In the genomic region with DNA sequence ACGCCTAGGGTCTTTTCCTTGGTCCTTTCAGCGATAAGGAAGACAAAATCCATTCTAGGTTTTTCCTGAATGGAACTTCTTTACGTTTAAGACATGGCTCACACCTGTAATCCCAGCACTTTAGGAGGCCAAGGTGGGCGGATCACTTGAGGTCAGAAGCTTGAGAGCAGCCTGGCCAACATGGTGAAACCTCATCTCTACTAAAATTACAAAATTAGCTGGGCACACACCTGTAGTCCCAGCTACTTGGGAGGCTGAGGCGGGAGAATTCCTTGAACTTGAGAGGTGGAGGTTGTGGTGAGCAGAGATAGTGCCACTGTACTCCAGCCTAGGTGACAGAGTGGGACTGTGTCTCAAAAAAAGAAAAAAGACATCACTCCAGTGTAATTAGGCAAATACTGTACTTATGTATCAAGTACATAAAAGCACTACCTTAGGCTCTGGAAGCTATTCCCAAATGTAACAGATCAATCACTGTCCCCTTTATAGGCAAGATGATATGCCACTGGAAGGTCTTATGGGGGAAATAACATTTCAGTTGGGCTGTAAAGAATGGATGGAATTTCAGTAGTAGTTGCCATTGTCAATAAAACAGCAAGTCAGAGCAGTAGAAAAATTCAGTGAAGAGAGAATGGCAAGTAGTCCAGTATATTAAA, we compare ENCODE assay signal across 13 cellular contexts. TPM values are rescaled to one million over a fixed set of nuclear protein-coding genes. Genes with fewer than 3 reads are reported as not detected.
DNase-seq lines count a peak whose midpoint lies in the region; ATAC-seq, FAIRE-seq and TF ChIP-seq lines count a peak whose summit lies in the region.
"Had no signal": no experiment of that assay in that cellular context is flagged by ENCODE, and none has a peak within 500 bp of the region (broad histone marks: within the 10 kb centered on the region; RNA-seq: fewer than 3 reads in every experiment).

No MANE protein-coding gene starts in this region.

- H3K4me3 ChIP-seq in transverse colon (no peak overlapping the region), kidney (ENCODE audit: low read length in 2 of 2) (no peak overlapping the region), body of pancreas (no peak overlapping the region)
- H3K4me3 ChIP-seq: thoracic aorta had no signal

- H3K27ac Mint-ChIP-seq in activated naive CD4-positive, alpha-beta T cell treated with anti-CD3 and anti-CD28 coated beads, Interleukin-2, amount 10 ng/mL, durations not matched to agents 7 days and 5 days, result peak overlapping the region; percentile 24
- H3K27ac Mint-ChIP-seq in activated naive CD4-positive, alpha-beta T cell treated with anti-CD3 and anti-CD28 coated beads, Interleukin-2, amount 50 U/mL, for 72 hours, result peak overlapping the region in 1 of 2 donors; percentile 62

- H3K4me1 Mint-ChIP-seq in activated naive CD4-positive, alpha-beta T cell treated with anti-CD3 and anti-CD28 coated beads, Interleukin-2, amount 10 ng/mL, durations not matched to agents 7 days and 5 days, result peaks cover 66% of the 10 kb centered on the region

- DNase-seq in activated naive CD4-positive, alpha-beta T cell treated with anti-CD3 and anti-CD28 coated beads, Interleukin-2, amount 10 ng/mL, durations not matched to agents 7 days and 5 days, result no peak
- no peak for DNase-seq in activated naive CD4-positive, alpha-beta T cell treated with anti-CD3 and anti-CD28 coated beads, Interleukin-2, amount 50 U/mL, for 72 hours (ENCODE audit: low spot score in 2 of 2)
- DNase-seq in NCI-H69 (lab: John Stamatoyannopoulos, UW), result peak; percentile 58
- DNase-seq in astrocyte of the hippocampus (ENCODE audit: low read depth, low spot score), result peak; percentile 25
- DNase-seq in transverse colon, result no peak
- DNase-seq in kidney, result no peak
- DNase-seq in NCI-H1092 treated with DMSO at 0.1 percent for 48 hours (lab: John Stamatoyannopoulos, UW), result no peak
- no peak for DNase-seq in body of pancreas
- DNase-seq: activated CD4-positive, CD25-positive, alpha-beta regulatory T cell treated with anti-CD3 and anti-CD28 coated beads, Interleukin-2, amount 50 U/mL, for 72 hours; NCI-H2171 had no signal

- H3K27ac ChIP-seq in transverse colon (peak overlapping the region; percentile 54 to 74 (median 64)), kidney (ENCODE audit: low read depth in 2 of 2, low read length in 2 of 2) (no peak overlapping the region), body of pancreas (no peak overlapping the region)

- 78 to 87% methylated on average over 3 to 5 of the region's 5 CpGs for WGBS in transverse colon (ENCODE audit: low coverage in 1 of 2), 2 donors
- 91 to 92% methylated on average over 5 of the region's 5 CpGs for WGBS in body of pancreas, 2 donors

- H3K36me3 ChIP-seq in transverse colon, result no peaks in the 10 kb centered on the region
- H3K36me3 ChIP-seq in kidney (ENCODE audit: control insufficient read depth in 1 of 2, insufficient read depth in 2 of 2, low read length in 2 of 2), result no peaks in the 10 kb centered on the region
- no peaks in the 10 kb centered on the region for H3K36me3 ChIP-seq in body of pancreas (replicated peaks in 1 of 2; ENCODE audit: insufficient read depth in 1 of 2, low read depth in 2 of 2)
- H3K36me3 ChIP-seq: thoracic aorta had no signal

- no peak for TF ChIP-seq EP300 in transverse colon (IDR thresholded peaks at IDR 0.05; ENCODE audit: low read depth)

- H3K36me3 Mint-ChIP-seq in activated naive CD4-positive, alpha-beta T cell treated with anti-CD3 and anti-CD28 coated beads, Interleukin-2, amount 10 ng/mL, durations not matched to agents 7 days and 5 days, result peaks cover 46% of the 10 kb centered on the region
- peaks cover 9 to 15% of the 10 kb centered on the region in 2 donors for H3K36me3 Mint-ChIP-seq in activated naive CD4-positive, alpha-beta T cell treated with anti-CD3 and anti-CD28 coated beads, Interleukin-2, amount 50 U/mL, for 72 hours

- H3K4me1 ChIP-seq in transverse colon, result peaks cover 16 to 81% (median 69%) of the 10 kb centered on the region in 4 donors
- H3K4me1 ChIP-seq in kidney (ENCODE audit: control insufficient read depth in 1 of 2, insufficient read depth in 1 of 2, low read depth in 1 of 2, low read length in 2 of 2), result peaks cover 4 to 7% of the 10 kb centered on the region in 2 donors
- peaks cover 71% of the 10 kb centered on the region for H3K4me1 ChIP-seq in body of pancreas

- intact Hi-C loops in transverse colon (cut with DNase I; ENCODE audit: low total_unique reads) (loop anchor here (5.0 kb wide), 1 partner anchor 819 kb away; no protein-coding TSS in a partner anchor), kidney (cut with DNase I) (no loop called here), body of pancreas (cut with DNase I) (no loop called here)

- H3K9me3 Mint-ChIP-seq in activated naive CD4-positive, alpha-beta T cell treated with anti-CD3 and anti-CD28 coated beads, Interleukin-2, amount 10 ng/mL, durations not matched to agents 7 days and 5 days, result no peaks in the 10 kb centered on the region
- no peaks in the 10 kb centered on the region for H3K9me3 Mint-ChIP-seq in activated naive CD4-positive, alpha-beta T cell treated with anti-CD3 and anti-CD28 coated beads, Interleukin-2, amount 50 U/mL, for 72 hours

- in situ Hi-C loops in transverse colon (cut with MboI; ENCODE audit: low pct_ligation_motif_present in 1 of 4, low pct_unique_long_range_greater_than_20kb in 1 of 4, low sequenced_read_pairs in 3 of 4), result loop anchor here in 3 of 4 donors (10.0 to 25.0 kb wide), 3 partner anchors 106 to 249 kb away; no protein-coding TSS in a partner anchor

- FAIRE-seq in kidney (lab: Jason Lieb, UNC), result no peak
- FAIRE-seq: HTR-8/SVneo, keratinocyte had no signal

- peak overlapping the region; percentile 9 for H3K4me3 Mint-ChIP-seq in activated naive CD4-positive, alpha-beta T cell treated with anti-CD3 and anti-CD28 coated beads, Interleukin-2, amount 10 ng/mL, durations not matched to agents 7 days and 5 days

- TF ChIP-seq CTCF in transverse colon (IDR thresholded peaks at IDR 0.05) (no peak), kidney (IDR thresholded peaks at IDR 0.05; ENCODE audit: borderline replicate concordance, extremely low read depth, insufficient read depth) (no peak), body of pancreas (IDR thresholded peaks at IDR 0.05) (no peak)

- TF ChIP-seq POLR2A in transverse colon (IDR thresholded peaks at IDR 0.05), result no peak
- no peak for TF ChIP-seq POLR2A in body of pancreas (IDR thresholded peaks at IDR 0.05)

- H3K27me3 Mint-ChIP-seq in activated naive CD4-positive, alpha-beta T cell treated with anti-CD3 and anti-CD28 coated beads, Interleukin-2, amount 10 ng/mL, durations not matched to agents 7 days and 5 days, result no peaks in the 10 kb centered on the region

- CTCF ChIA-PET in activated naive CD4-positive, alpha-beta T cell treated with anti-CD3 and anti-CD28 coated beads, Interleukin-2, amount 10 ng/mL, durations not matched to agents 7 days and 5 days (lab: Charles Lee), result interaction anchor here (0.7 to 10.9 kb wide), 6 partner anchors 9 to 251 kb away, joined by 3 to 393 read pairs (median 3); no protein-coding TSS in a partner anchor

- no peak overlapping the region for H3K9ac ChIP-seq in kidney (ENCODE audit: low read length in 2 of 2)

- H3K27me3 ChIP-seq in transverse colon (no peaks in the 10 kb centered on the region), body of pancreas (no peaks in the 10 kb centered on the region)

- no peak for ATAC-seq in activated naive CD4-positive, alpha-beta T cell treated with anti-CD3 and anti-CD28 coated beads, Interleukin-2, amount 50 U/mL, for 72 hours
- no peak for ATAC-seq in body of pancreas

- no peaks in the 10 kb centered on the region for H3K9me3 ChIP-seq in transverse colon
- H3K9me3 ChIP-seq in kidney (ENCODE audit: control insufficient read depth in 1 of 2, low read length in 2 of 2), result no peaks in the 10 kb centered on the region
- no peaks in the 10 kb centered on the region for H3K9me3 ChIP-seq in body of pancreas
- H3K9me3 ChIP-seq: thoracic aorta had no signal

RNA-seq across cellular contexts. Expression of gene STK17A, which starts 5.7 kb away (rescaled TPM):
- total RNA-seq in activated naive CD4-positive, alpha-beta T cell treated with anti-CD3 and anti-CD28 coated beads, Interleukin-2, amount 50 U/mL, for 72 hours, result 10 to 100 TPM; 52.0 to 71.9 TPM
- total RNA-seq in transverse colon (10 to 100 TPM in 3 of 4 donors, 1 to 10 TPM in 1; 6.0 to 35.7 (median 26.4) TPM), kidney (15.5 TPM), body of pancreas (10 to 100 TPM in 1 of 2 donors, 1 to 10 TPM in 1; 8.6 to 18.7 TPM)
- 12.8 TPM for polyA plus RNA-seq in kidney (ENCODE audit: insufficient read depth, low read depth, low replicate concordance)

Comparison
In these comparisons a context has a peak if more than half of its experiments do, and no peak if none do; other contexts are left out.
1. DNase-seq: peak in NCI-H69 (single experiment) and astrocyte of the hippocampus (single experiment); none in activated naive CD4-positive, alpha-beta T cell treated with anti-CD3 and anti-CD28 coated beads, Interleukin-2, amount 10 ng/mL, durations not matched to agents 7 days and 5 days (single experiment), activated naive CD4-positive, alpha-beta T cell treated with anti-CD3 and anti-CD28 coated beads, Interleukin-2, amount 50 U/mL, for 72 hours (0 of 2), transverse colon (single experiment), kidney (single experiment), NCI-H1092 treated with DMSO at 0.1 percent for 48 hours (single experiment) and body of pancreas (0 of 4).
2. H3K27ac ChIP-seq: peak in transverse colon (4 of 4); none in kidney (0 of 2) and body of pancreas (0 of 4).